In genomic region chr10:118488710-118489497, GRCh38 we compare ENCODE assay signal across 28 cellular contexts.
DNase-seq lines count a peak whose midpoint lies in the region; ATAC-seq and TF ChIP-seq lines count a peak whose summit lies in the region.
"Had no signal": no experiment of that assay in that cellular context is flagged by ENCODE, and none has a peak within 500 bp of the region (broad histone marks: within the 10 kb centered on the region; RNA-seq: fewer than 3 reads in every experiment).

No MANE protein-coding gene starts in this region.

- intact Hi-C loops in esophagus muscularis mucosa (cut with DNase I) (no loop called here), natural killer cell (cut with micrococcal nuclease) (no loop called here)

- no peaks in the 10 kb centered on the region for H3K36me3 Mint-ChIP-seq in natural killer cell
- H3K36me3 Mint-ChIP-seq: brain had no signal

- no peaks in the 10 kb centered on the region for H3K36me3 ChIP-seq in esophagus muscularis mucosa
- H3K36me3 ChIP-seq: BLaER1, left lung, neutrophil, upper lobe of right lung had no signal

- H3K27ac ChIP-seq in esophagus muscularis mucosa (replicated peaks in 1 of 4): no peak overlapping the region
- H3K27ac ChIP-seq: BLaER1, left lung, neutrophil, RWPE1, upper lobe of right lung had no signal

- H3K27me3 Mint-ChIP-seq in natural killer cell (ENCODE audit: low read depth in 2 of 2): peaks cover 5 to 7% of the 10 kb centered on the region in 2 donors

- no peaks in the 10 kb centered on the region for H3K4me1 Mint-ChIP-seq in natural killer cell
- H3K4me1 Mint-ChIP-seq: brain had no signal

- DNase-seq in Daoy (ENCODE audit: low read depth) (peak; percentile 34), NB4 (ENCODE audit: low read depth) (peak; percentile 32), esophagus muscularis mucosa (ENCODE audit: extremely low spot score) (peak; percentile 53), natural killer cell (no peak)
- DNase-seq: activated CD4-positive, alpha-beta T cell treated with anti-CD3 and anti-CD28 coated beads for 4 hours; activated T-cell treated with anti-CD3 and anti-CD28 coated beads, Interleukin-2, amount 50 U/mL, for 4 hours; Caco-2; H7; left lung; mesendoderm; NCI-H1417; NCI-H2081; NCI-H226; NCI-H69; stimulated activated CD4-positive, alpha-beta T cell treated with anti-CD3 and anti-CD28 coated beads, Interleukin-12 subunit alpha, Interleukin-12 subunit beta, amount 100 ng/mL, for 4 hours; stimulated activated CD4-positive, alpha-beta T cell treated with anti-CD3 and anti-CD28 coated beads, Interleukin-4, amount 100 ng/mL, for 1 hour; substantia nigra; T-helper 1 cell; upper lobe of right lung had no signal

- H3K9me3 Mint-ChIP-seq in natural killer cell: peaks cover 0 to 4% of the 10 kb centered on the region in 2 donors

- no peak overlapping the region for H3K4me3 ChIP-seq in NB4 (ENCODE audit: low read depth, low read length)
- no peak overlapping the region for H3K4me3 ChIP-seq in esophagus muscularis mucosa
- H3K4me3 ChIP-seq: BLaER1, left lung, upper lobe of right lung had no signal

- TF ChIP-seq POLR2A in NB4 (IDR thresholded peaks at IDR 0.05; ENCODE audit: extremely low read depth, insufficient read length): no peak
- no peak for TF ChIP-seq POLR2A in esophagus muscularis mucosa (IDR thresholded peaks at IDR 0.05; ENCODE audit: low read depth)

- H3K27ac Mint-ChIP-seq in natural killer cell: no peak overlapping the region
- H3K27ac Mint-ChIP-seq: brain, progenitor cell of endocrine pancreas had no signal

- no peaks in the 10 kb centered on the region for H3K4me1 ChIP-seq in esophagus muscularis mucosa
- H3K4me1 ChIP-seq: BLaER1, Caco-2, left lung, upper lobe of right lung had no signal

- TF ChIP-seq EP300 in esophagus muscularis mucosa (IDR thresholded peaks at IDR 0.05): no peak

- 71% methylated on average over 7 of the region's 7 CpGs for WGBS in esophagus muscularis mucosa

- no peaks in the 10 kb centered on the region for H3K9me3 ChIP-seq in esophagus muscularis mucosa
- H3K9me3 ChIP-seq: Caco-2, neutrophil, upper lobe of right lung had no signal

- H3K4me3 Mint-ChIP-seq in natural killer cell: no peak overlapping the region
- H3K4me3 Mint-ChIP-seq: activated T-cell treated with anti-CD3 and anti-CD28 coated beads, Interleukin-2, amount 50 U/mL, for 4 hours; brain had no signal

- no peaks in the 10 kb centered on the region for H3K27me3 ChIP-seq in esophagus muscularis mucosa
- H3K27me3 ChIP-seq: BLaER1, left lung, neutrophil, upper lobe of right lung had no signal

- ATAC-seq in GM21717 (IDR thresholded peaks at IDR 0.05; ENCODE audit: unreplicated experiment) (peak; percentile 52), HG02884 (IDR thresholded peaks at IDR 0.05; ENCODE audit: unreplicated experiment) (no peak), natural killer cell (no peak)
- no peak for ATAC-seq in activated CD4-positive, CD25-positive, alpha-beta regulatory T cell treated with anti-CD3 and anti-CD28 coated beads, Interleukin-2, amount 50 U/mL, for 24 hours
- ATAC-seq: activated T-cell treated with anti-CD3 and anti-CD28 coated beads, Interleukin-2, amount 50 U/mL, for 4 hours; left lung; sciatic nerve; upper lobe of right lung had no signal

- no peak for TF ChIP-seq CTCF in NB4 (IDR thresholded peaks at IDR 0.05; ENCODE audit: low read depth, low read length)
- no peak for TF ChIP-seq CTCF in esophagus muscularis mucosa (IDR thresholded peaks at IDR 0.05)
- no peak for TF ChIP-seq CTCF in natural killer cell (IDR thresholded peaks at IDR 0.05)
